ENCODE assay signal across 1 cellular context in the genomic region with DNA sequence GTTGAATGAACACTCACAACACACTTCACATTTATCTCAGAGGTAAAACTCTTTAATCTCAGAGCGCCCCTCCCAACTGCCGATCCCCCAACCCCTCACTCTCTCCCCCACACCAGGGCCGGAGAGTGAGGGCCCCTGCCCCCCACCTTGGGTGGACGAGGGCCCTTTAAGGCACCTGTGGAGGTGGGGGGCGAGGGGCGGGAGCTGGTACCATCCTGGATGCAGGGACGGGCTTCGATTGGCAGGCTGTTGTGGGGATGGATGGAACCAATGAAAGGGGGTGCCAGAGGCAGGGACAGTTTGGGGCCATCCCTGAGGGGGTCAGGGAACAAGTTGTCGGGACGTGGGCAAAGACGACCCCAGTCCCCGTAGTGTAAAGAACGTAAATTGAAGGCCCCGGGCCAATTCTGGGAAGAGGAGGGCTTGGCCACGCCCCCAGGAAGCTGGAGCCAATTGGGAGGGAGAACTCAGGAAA.
TF ChIP-seq lines count a peak whose summit lies in the region.

No MANE protein-coding gene starts in this region.

TF ChIP-seq in K562, 482 proteins besides CTCF, POLR2A, EP300 and RAD21 (continues in another document):
- peak; percentile 22 for TF ChIP-seq HMGN3 (IDR thresholded peaks at IDR 0.05; ENCODE audit: borderline replicate concordance, extremely low read depth, insufficient read length, low read depth, low read length)
- 0 out of 2 replicates have a peak, but pooled peaks have one; percentile 39 for TF ChIP-seq DIDO1 (tag; IDR thresholded peaks at IDR 0.05; ENCODE audit: low read depth)
- TF ChIP-seq HMBOX1 (IDR thresholded peaks at IDR 0.05): no peak
- no peak for TF ChIP-seq ZNF354B (CRISPR knock-in tag; IDR thresholded peaks at IDR 0.05)
- TF ChIP-seq RB1 (IDR thresholded peaks at IDR 0.05; ENCODE audit: low read depth): 0 out of 2 replicates have a peak, but pooled peaks have one; percentile 35
- no peak for TF ChIP-seq HOMEZ (CRISPR knock-in tag; IDR thresholded peaks at IDR 0.05)
- no peak for TF ChIP-seq POLR2G (IDR thresholded peaks at IDR 0.05; ENCODE audit: low read depth, low read length)
- TF ChIP-seq MLX (CRISPR knock-in tag; conservative IDR thresholded peaks at IDR 0.05): 0 out of 4 replicates have a peak, but pooled peaks of 1 of the 2 experiments have one; percentile 38
- peak; percentile 21 for TF ChIP-seq POLR2B (IDR thresholded peaks at IDR 0.05; ENCODE audit: low read depth, partially characterized antibody)
- no peak for TF ChIP-seq SRSF3 (IDR thresholded peaks at IDR 0.05; ENCODE audit: insufficient read depth, low read length)
- no peak for TF ChIP-seq ZNF592 (IDR thresholded peaks at IDR 0.05)
- no peak for TF ChIP-seq MXD1 (CRISPR knock-in tag; IDR thresholded peaks at IDR 0.05; ENCODE audit: borderline replicate concordance, poor library complexity, severe bottlenecking)
- TF ChIP-seq MAZ (CRISPR knock-in tag; conservative IDR thresholded peaks at IDR 0.05 in 1 of 2, IDR thresholded peaks at IDR 0.05 in 1 of 2): peak; percentile 69 to 74
- no peak for TF ChIP-seq ELF1 (tag; IDR thresholded peaks at IDR 0.05)
- no peak for TF ChIP-seq DACH1 (IDR thresholded peaks at IDR 0.05; ENCODE audit: partially characterized antibody)
- TF ChIP-seq VEZF1 (CRISPR knock-in tag; IDR thresholded peaks at IDR 0.05): peak; percentile 66
- no peak for TF ChIP-seq SNRNP70 (optimal IDR thresholded peaks at IDR 0.05; ENCODE audit: low read depth, low read length)
- peak; percentile 50; the same call in 1 of the 2 replicates for TF ChIP-seq ZBTB7A (IDR thresholded peaks at IDR 0.05; ENCODE audit: borderline replicate concordance, control insufficient read depth, low read depth, low read length)
- no peak for TF ChIP-seq NELFE (IDR thresholded peaks at IDR 0.05; ENCODE audit: insufficient read depth, insufficient read length)
- TF ChIP-seq, protein P1, sequence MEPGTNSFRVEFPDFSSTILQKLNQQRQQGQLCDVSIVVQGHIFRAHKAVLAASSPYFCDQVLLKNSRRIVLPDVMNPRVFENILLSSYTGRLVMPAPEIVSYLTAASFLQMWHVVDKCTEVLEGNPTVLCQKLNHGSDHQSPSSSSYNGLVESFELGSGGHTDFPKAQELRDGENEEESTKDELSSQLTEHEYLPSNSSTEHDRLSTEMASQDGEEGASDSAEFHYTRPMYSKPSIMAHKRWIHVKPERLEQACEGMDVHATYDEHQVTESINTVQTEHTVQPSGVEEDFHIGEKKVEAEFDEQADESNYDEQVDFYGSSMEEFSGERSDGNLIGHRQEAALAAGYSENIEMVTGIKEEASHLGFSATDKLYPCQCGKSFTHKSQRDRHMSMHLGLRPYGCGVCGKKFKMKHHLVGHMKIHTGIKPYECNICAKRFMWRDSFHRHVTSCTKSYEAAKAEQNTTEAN (CRISPR knock-in tag; IDR thresholded peaks at IDR 0.05): no peak
- peak; percentile 94 for TF ChIP-seq ZFP91 (CRISPR knock-in tag; IDR thresholded peaks at IDR 0.05)
- no peak for TF ChIP-seq E2F6 (IDR thresholded peaks at IDR 0.05; ENCODE audit: borderline replicate concordance in 1 of 2, extremely low read depth in 1 of 2, insufficient read depth in 1 of 2, insufficient read length in 1 of 2, low read depth in 1 of 2, low read length in 1 of 2, poor library complexity in 1 of 2, severe bottlenecking in 1 of 2)
- TF ChIP-seq CBFA2T3 (IDR thresholded peaks at IDR 0.05): no peak
- TF ChIP-seq FOXK2 (conservative IDR thresholded peaks at IDR 0.05 in 1 of 2, IDR thresholded peaks at IDR 0.05 in 1 of 2; ENCODE audit: low read depth in 2 of 2): no peak
- TF ChIP-seq MTA3 (IDR thresholded peaks at IDR 0.05; ENCODE audit: borderline replicate concordance): peak; percentile 12; the same call in 1 of the 2 replicates
- TF ChIP-seq TAF15 (IDR thresholded peaks at IDR 0.05; ENCODE audit: low read depth, low read length): no peak
- no peak for TF ChIP-seq NFE2L1 (tag; IDR thresholded peaks at IDR 0.05; ENCODE audit: borderline replicate concordance, low read depth)
- TF ChIP-seq, protein P2, sequence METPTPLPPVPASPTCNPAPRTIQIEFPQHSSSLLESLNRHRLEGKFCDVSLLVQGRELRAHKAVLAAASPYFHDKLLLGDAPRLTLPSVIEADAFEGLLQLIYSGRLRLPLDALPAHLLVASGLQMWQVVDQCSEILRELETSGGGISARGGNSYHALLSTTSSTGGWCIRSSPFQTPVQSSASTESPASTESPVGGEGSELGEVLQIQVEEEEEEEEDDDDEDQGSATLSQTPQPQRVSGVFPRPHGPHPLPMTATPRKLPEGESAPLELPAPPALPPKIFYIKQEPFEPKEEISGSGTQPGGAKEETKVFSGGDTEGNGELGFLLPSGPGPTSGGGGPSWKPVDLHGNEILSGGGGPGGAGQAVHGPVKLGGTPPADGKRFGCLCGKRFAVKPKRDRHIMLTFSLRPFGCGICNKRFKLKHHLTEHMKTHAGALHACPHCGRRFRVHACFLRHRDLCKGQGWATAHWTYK (CRISPR knock-in tag; IDR thresholded peaks at IDR 0.05): 0 out of 2 replicates have a peak, but pooled peaks have one; percentile 27
- TF ChIP-seq DNMT1 (IDR thresholded peaks at IDR 0.05): 0 out of 2 replicates have a peak, but pooled peaks have one; percentile 31
- TF ChIP-seq ZNF561 (CRISPR knock-in tag; conservative IDR thresholded peaks at IDR 0.05): no peak
- TF ChIP-seq RFX5 (IDR thresholded peaks at IDR 0.05; ENCODE audit: low read depth, low read length): no peak
- TF ChIP-seq SIN3B (IDR thresholded peaks at IDR 0.05; ENCODE audit: low read depth): 0 out of 2 replicates have a peak, but pooled peaks have one; percentile 19
- TF ChIP-seq HDAC1 (IDR thresholded peaks at IDR 0.05): 0 out of 4 replicates have a peak, but pooled peaks of 1 of the 2 experiments have one; percentile 41
- no peak for TF ChIP-seq GATA2 (CRISPR knock-in tag; IDR thresholded peaks at IDR 0.05)
- no peak for TF ChIP-seq ARID3B (CRISPR knock-in tag; IDR thresholded peaks at IDR 0.05; ENCODE audit: borderline replicate concordance)
- no peak for TF ChIP-seq MYBL2 (IDR thresholded peaks at IDR 0.05; ENCODE audit: low read depth)
- no peak for TF ChIP-seq MYBL2 (CRISPR knock-in tag; IDR thresholded peaks at IDR 0.05; ENCODE audit: borderline replicate concordance)
- 0 out of 2 replicates have a peak, but pooled peaks have one; percentile 19 for TF ChIP-seq ERF (CRISPR knock-in tag; IDR thresholded peaks at IDR 0.05)
- TF ChIP-seq HIVEP1 (CRISPR knock-in tag; IDR thresholded peaks at IDR 0.05): no peak
- no peak for TF ChIP-seq TCFL5 (CRISPR knock-in tag; conservative IDR thresholded peaks at IDR 0.05)
